ENCODE assay signal across 25 cellular contexts in genomic region chr5:82374637-82375036, GRCh38.
DNase-seq lines count a peak whose midpoint lies in the region; ATAC-seq and TF ChIP-seq lines count a peak whose summit lies in the region.
"Had no signal": no experiment of that assay in that cellular context is flagged by ENCODE, and none has a peak within 500 bp of the region (broad histone marks: within the 10 kb centered on the region; RNA-seq: fewer than 3 reads in every experiment).

No MANE protein-coding gene starts in this region.

- H3K27ac Mint-ChIP-seq in osteocyte (ENCODE audit: unreplicated experiment), result no peak overlapping the region
- H3K27ac Mint-ChIP-seq: stimulated activated naive B cell treated with anti-CD40 and anti-IgM and Interleukin-4, amounts not matched to agents 10 μg/mL and 1 μg/mL and 100 μg/mL, for 72 hours had no signal

- no peaks in the 10 kb centered on the region for H3K9me3 Mint-ChIP-seq in osteocyte (ENCODE audit: unreplicated experiment)

- H3K4me1 Mint-ChIP-seq in osteocyte (ENCODE audit: unreplicated experiment), result no peaks in the 10 kb centered on the region
- H3K4me1 Mint-ChIP-seq: stimulated activated naive B cell treated with anti-CD40 and anti-IgM and Interleukin-4, amounts not matched to agents 10 μg/mL and 1 μg/mL and 100 μg/mL, for 72 hours had no signal

- no peaks in the 10 kb centered on the region for H3K27me3 Mint-ChIP-seq in osteocyte (ENCODE audit: unreplicated experiment)
- H3K27me3 Mint-ChIP-seq: stimulated activated naive B cell treated with anti-CD40 and anti-IgM and Interleukin-4, amounts not matched to agents 10 μg/mL and 1 μg/mL and 100 μg/mL, for 72 hours had no signal

- no peaks in the 10 kb centered on the region for H3K36me3 Mint-ChIP-seq in osteocyte (ENCODE audit: unreplicated experiment)
- H3K36me3 Mint-ChIP-seq: CD4-positive, alpha-beta memory T cell had no signal

- no peak overlapping the region for H3K4me3 Mint-ChIP-seq in osteocyte (ENCODE audit: unreplicated experiment)
- H3K4me3 Mint-ChIP-seq: CD4-positive, alpha-beta memory T cell; nephron; stimulated activated naive B cell treated with anti-CD40 and anti-IgM and Interleukin-4, amounts not matched to agents 10 μg/mL and 1 μg/mL and 100 μg/mL, for 72 hours had no signal

- H3K4me3 ChIP-seq in GM12865 (ENCODE audit: low read depth, low read length), result no peak overlapping the region
- H3K4me3 ChIP-seq: sigmoid colon, SK-N-MC, tibial artery had no signal

- ATAC-seq in GM18858 (IDR thresholded peaks at IDR 0.05; ENCODE audit: unreplicated experiment) (peak; percentile 71), GM21825 (IDR thresholded peaks at IDR 0.05; ENCODE audit: unreplicated experiment) (peak; percentile 55), HG03354 (IDR thresholded peaks at IDR 0.05; ENCODE audit: poor library complexity, severe bottlenecking, unreplicated experiment) (peak; percentile 56)
- ATAC-seq: Panc1 had no signal

- no peak for TF ChIP-seq CTCF in GM12865 (IDR thresholded peaks at IDR 0.05; ENCODE audit: insufficient read depth, low read depth, low read length, missing control alignments)
- no peak for TF ChIP-seq CTCF in osteocyte (IDR thresholded peaks at IDR 0.05)

- DNase-seq in GM12865 (ENCODE audit: low read depth) (peak; percentile 66), AG08396 (ENCODE audit: low spot score) (no peak), AML-193 (lab: John Stamatoyannopoulos, UW) (no peak), foreskin melanocyte (no peak), osteocyte (ENCODE audit: extremely low spot score, unreplicated experiment) (no peak)
- DNase-seq: activated CD4-positive, CD25-positive, alpha-beta regulatory T cell treated with anti-CD3 and anti-CD28 coated beads, Interleukin-2, amount 50 U/mL, for 72 hours; activated gamma-delta T cell treated with Interleukin-2 at 50 U/mL for 16 hours; aorta; CD4-positive, alpha-beta memory T cell; central memory CD4-positive, alpha-beta T cell; DMS153; erythroblast; kidney glomerular epithelial cell; NCI-H187; NCI-H226; sigmoid colon; stimulated activated naive B cell treated with anti-CD40 and anti-IgM and Interleukin-4, amounts not matched to agents 10 μg/mL and 1 μg/mL and 100 μg/mL, for 72 hours; T-helper 9 cell; tibial artery had no signal
